ENCODE assay signal across 9 cellular contexts in genomic region chr4:48138936-48139335, GRCh38. TPM values are rescaled to one million over a fixed set of nuclear protein-coding genes. Genes with fewer than 3 reads are reported as not detected.
DNase-seq lines count a peak whose midpoint lies in the region; ATAC-seq and TF ChIP-seq lines count a peak whose summit lies in the region.
"Had no signal": no experiment of that assay in that cellular context is flagged by ENCODE, and none has a peak within 500 bp of the region (broad histone marks: within the 10 kb centered on the region; RNA-seq: fewer than 3 reads in every experiment).

No MANE protein-coding gene starts in this region.

- no peak overlapping the region for H3K4me3 Mint-ChIP-seq in endothelial cell (ENCODE audit: unreplicated experiment)

- TF ChIP-seq CTCF in GM13977 (IDR thresholded peaks at IDR 0.05; ENCODE audit: extremely low read depth, insufficient read depth, missing control alignments) (no peak), endothelial cell (IDR thresholded peaks at IDR 0.05; ENCODE audit: unreplicated experiment) (no peak)

- intact Hi-C loops in head of caudate nucleus (cut with DNase I): no loop called here

- peak; percentile 27 for DNase-seq in GM13977 (ENCODE audit: low spot score)
- DNase-seq in activated naive CD4-positive, alpha-beta T cell treated with anti-CD3 and anti-CD28 coated beads, Interleukin-2, amount 50 U/mL, for 72 hours (ENCODE audit: low spot score in 2 of 2): no peak
- DNase-seq in mesenteric fat pad (ENCODE audit: low spot score): no peak
- DNase-seq in OCI-M2 (lab: John Stamatoyannopoulos, UW; ENCODE audit: unreplicated experiment): no peak
- no peak for DNase-seq in head of caudate nucleus
- no peak for DNase-seq in endothelial cell (ENCODE audit: low spot score)

- H3K4me1 Mint-ChIP-seq in endothelial cell (ENCODE audit: unreplicated experiment): no peaks in the 10 kb centered on the region

- in situ Hi-C loops in GM13977 (cut with MboI; ENCODE audit: low pct_unique_long_range_greater_than_20kb, low sequenced_read_pairs, unreplicated experiment): loop anchor here (25.0 kb wide), 1 partner anchor 398 kb away; no protein-coding TSS in a partner anchor

- peaks cover 2 to 33% of the 10 kb centered on the region in 2 donors for H3K36me3 Mint-ChIP-seq in activated naive CD4-positive, alpha-beta T cell treated with anti-CD3 and anti-CD28 coated beads, Interleukin-2, amount 50 U/mL, for 72 hours
- no peaks in the 10 kb centered on the region for H3K36me3 Mint-ChIP-seq in endothelial cell (ENCODE audit: low read depth, unreplicated experiment)

- ATAC-seq in GM19452 (IDR thresholded peaks at IDR 0.05; ENCODE audit: unreplicated experiment) (peak; percentile 85), HG03103 (IDR thresholded peaks at IDR 0.05; ENCODE audit: low read depth, unreplicated experiment) (peak; percentile 83)
- peak; percentile 44 to 46 for ATAC-seq in activated naive CD4-positive, alpha-beta T cell treated with anti-CD3 and anti-CD28 coated beads, Interleukin-2, amount 50 U/mL, for 72 hours
- ATAC-seq: left cardiac atrium had no signal

- peak overlapping the region; percentile 87 to 98 for H3K27ac Mint-ChIP-seq in activated naive CD4-positive, alpha-beta T cell treated with anti-CD3 and anti-CD28 coated beads, Interleukin-2, amount 50 U/mL, for 72 hours
- H3K27ac Mint-ChIP-seq in endothelial cell (ENCODE audit: unreplicated experiment): no peak overlapping the region

- H3K9me3 Mint-ChIP-seq in activated naive CD4-positive, alpha-beta T cell treated with anti-CD3 and anti-CD28 coated beads, Interleukin-2, amount 50 U/mL, for 72 hours: no peaks in the 10 kb centered on the region
- no peaks in the 10 kb centered on the region for H3K9me3 Mint-ChIP-seq in endothelial cell (ENCODE audit: unreplicated experiment)

- peaks cover 2% of the 10 kb centered on the region for H3K27me3 Mint-ChIP-seq in endothelial cell (ENCODE audit: unreplicated experiment)

RNA-seq across cellular contexts. Expression of gene TXK, which starts 4.9 kb away (rescaled TPM):
- 10 to 100 TPM; 16.4 to 48.2 TPM for total RNA-seq in activated naive CD4-positive, alpha-beta T cell treated with anti-CD3 and anti-CD28 coated beads, Interleukin-2, amount 50 U/mL, for 72 hours
- total RNA-seq in mesenteric fat pad (1.6 TPM), endothelial cell (ENCODE audit: unreplicated experiment) (0.36 TPM)
